ENCODE assay signal across 2 cellular contexts in genomic region chr5:72621576-72621975, GRCh38.
TF ChIP-seq lines count a peak whose summit lies in the region.

No MANE protein-coding gene starts in this region.

TF ChIP-seq in IMR-90, 13 proteins besides CTCF, POLR2A, EP300 and RAD21:
- TF ChIP-seq MAZ (IDR thresholded peaks at IDR 0.05; ENCODE audit: borderline replicate concordance, low read depth, low read length) (no peak), CHD1 (IDR thresholded peaks at IDR 0.05; ENCODE audit: low read depth, low read length) (no peak), RFX5 (IDR thresholded peaks at IDR 0.05; ENCODE audit: low read depth, low read length) (no peak), MAFK (IDR thresholded peaks at IDR 0.05; ENCODE audit: low read depth, low read length) (no peak), NFE2L2 (IDR thresholded peaks at IDR 0.05; ENCODE audit: low read depth, low read length) (no peak), FOS (IDR thresholded peaks at IDR 0.05; ENCODE audit: low read depth, low read length) (no peak), BHLHE40 (IDR thresholded peaks at IDR 0.05; ENCODE audit: low read depth, low read length) (no peak), ELK1 (IDR thresholded peaks at IDR 0.05; ENCODE audit: borderline replicate concordance, low read depth, low read length) (no peak), RCOR1 (IDR thresholded peaks at IDR 0.05; ENCODE audit: insufficient replicate concordance, low read length) (no peak), SMC3 (IDR thresholded peaks at IDR 0.05; ENCODE audit: low read depth, low read length) (no peak), MXI1 (IDR thresholded peaks at IDR 0.05; ENCODE audit: borderline replicate concordance, low read depth, low read length) (no peak), CEBPB (IDR thresholded peaks at IDR 0.05; ENCODE audit: low read depth, low read length) (no peak)
- TF ChIP-seq, protein P1, sequence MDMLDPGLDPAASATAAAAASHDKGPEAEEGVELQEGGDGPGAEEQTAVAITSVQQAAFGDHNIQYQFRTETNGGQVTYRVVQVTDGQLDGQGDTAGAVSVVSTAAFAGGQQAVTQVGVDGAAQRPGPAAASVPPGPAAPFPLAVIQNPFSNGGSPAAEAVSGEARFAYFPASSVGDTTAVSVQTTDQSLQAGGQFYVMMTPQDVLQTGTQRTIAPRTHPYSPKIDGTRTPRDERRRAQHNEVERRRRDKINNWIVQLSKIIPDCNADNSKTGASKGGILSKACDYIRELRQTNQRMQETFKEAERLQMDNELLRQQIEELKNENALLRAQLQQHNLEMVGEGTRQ (IDR thresholded peaks at IDR 0.05; ENCODE audit: low read depth, low read length) = no peak

TF ChIP-seq in HepG2, 621 proteins besides CTCF, POLR2A, EP300 and RAD21:
- TF ChIP-seq ZNF256 (CRISPR knock-in tag; conservative IDR thresholded peaks at IDR 0.05) = no peak
- no peak for TF ChIP-seq AHDC1 (CRISPR knock-in tag; IDR thresholded peaks at IDR 0.05; ENCODE audit: borderline replicate concordance)
- no peak for TF ChIP-seq NRL (CRISPR knock-in tag; IDR thresholded peaks at IDR 0.05; ENCODE audit: borderline replicate concordance)
- TF ChIP-seq ZC3H4 (CRISPR knock-in tag; IDR thresholded peaks at IDR 0.05; ENCODE audit: borderline replicate concordance) = no peak
- no peak for TF ChIP-seq KLF16 (CRISPR knock-in tag; IDR thresholded peaks at IDR 0.05)
- no peak for TF ChIP-seq SALL1 (CRISPR knock-in tag; IDR thresholded peaks at IDR 0.05)
- TF ChIP-seq DMAP1 (CRISPR knock-in tag; IDR thresholded peaks at IDR 0.05) = no peak
- no peak for TF ChIP-seq PHF21A (CRISPR knock-in tag; IDR thresholded peaks at IDR 0.05)
- TF ChIP-seq TOE1 (CRISPR knock-in tag; IDR thresholded peaks at IDR 0.05) = no peak
- TF ChIP-seq ZNF143 (CRISPR knock-in tag; IDR thresholded peaks at IDR 0.05) = no peak
- TF ChIP-seq RXRB (CRISPR knock-in tag; IDR thresholded peaks at IDR 0.05; ENCODE audit: borderline replicate concordance) = no peak
- TF ChIP-seq, protein P2, sequence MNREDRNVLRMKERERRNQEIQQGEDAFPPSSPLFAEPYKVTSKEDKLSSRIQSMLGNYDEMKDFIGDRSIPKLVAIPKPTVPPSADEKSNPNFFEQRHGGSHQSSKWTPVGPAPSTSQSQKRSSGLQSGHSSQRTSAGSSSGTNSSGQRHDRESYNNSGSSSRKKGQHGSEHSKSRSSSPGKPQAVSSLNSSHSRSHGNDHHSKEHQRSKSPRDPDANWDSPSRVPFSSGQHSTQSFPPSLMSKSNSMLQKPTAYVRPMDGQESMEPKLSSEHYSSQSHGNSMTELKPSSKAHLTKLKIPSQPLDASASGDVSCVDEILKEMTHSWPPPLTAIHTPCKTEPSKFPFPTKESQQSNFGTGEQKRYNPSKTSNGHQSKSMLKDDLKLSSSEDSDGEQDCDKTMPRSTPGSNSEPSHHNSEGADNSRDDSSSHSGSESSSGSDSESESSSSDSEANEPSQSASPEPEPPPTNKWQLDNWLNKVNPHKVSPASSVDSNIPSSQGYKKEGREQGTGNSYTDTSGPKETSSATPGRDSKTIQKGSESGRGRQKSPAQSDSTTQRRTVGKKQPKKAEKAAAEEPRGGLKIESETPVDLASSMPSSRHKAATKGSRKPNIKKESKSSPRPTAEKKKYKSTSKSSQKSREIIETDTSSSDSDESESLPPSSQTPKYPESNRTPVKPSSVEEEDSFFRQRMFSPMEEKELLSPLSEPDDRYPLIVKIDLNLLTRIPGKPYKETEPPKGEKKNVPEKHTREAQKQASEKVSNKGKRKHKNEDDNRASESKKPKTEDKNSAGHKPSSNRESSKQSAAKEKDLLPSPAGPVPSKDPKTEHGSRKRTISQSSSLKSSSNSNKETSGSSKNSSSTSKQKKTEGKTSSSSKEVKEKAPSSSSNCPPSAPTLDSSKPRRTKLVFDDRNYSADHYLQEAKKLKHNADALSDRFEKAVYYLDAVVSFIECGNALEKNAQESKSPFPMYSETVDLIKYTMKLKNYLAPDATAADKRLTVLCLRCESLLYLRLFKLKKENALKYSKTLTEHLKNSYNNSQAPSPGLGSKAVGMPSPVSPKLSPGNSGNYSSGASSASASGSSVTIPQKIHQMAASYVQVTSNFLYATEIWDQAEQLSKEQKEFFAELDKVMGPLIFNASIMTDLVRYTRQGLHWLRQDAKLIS (CRISPR knock-in tag; IDR thresholded peaks at IDR 0.05) = no peak
- TF ChIP-seq GLI4 (CRISPR knock-in tag; IDR thresholded peaks at IDR 0.05; ENCODE audit: borderline replicate concordance) = no peak
- no peak for TF ChIP-seq HDAC6 (IDR thresholded peaks at IDR 0.05; ENCODE audit: low read depth, low read length)
- TF ChIP-seq NR3C1 (CRISPR knock-in tag; IDR thresholded peaks at IDR 0.05) = no peak
